In the genomic region with DNA sequence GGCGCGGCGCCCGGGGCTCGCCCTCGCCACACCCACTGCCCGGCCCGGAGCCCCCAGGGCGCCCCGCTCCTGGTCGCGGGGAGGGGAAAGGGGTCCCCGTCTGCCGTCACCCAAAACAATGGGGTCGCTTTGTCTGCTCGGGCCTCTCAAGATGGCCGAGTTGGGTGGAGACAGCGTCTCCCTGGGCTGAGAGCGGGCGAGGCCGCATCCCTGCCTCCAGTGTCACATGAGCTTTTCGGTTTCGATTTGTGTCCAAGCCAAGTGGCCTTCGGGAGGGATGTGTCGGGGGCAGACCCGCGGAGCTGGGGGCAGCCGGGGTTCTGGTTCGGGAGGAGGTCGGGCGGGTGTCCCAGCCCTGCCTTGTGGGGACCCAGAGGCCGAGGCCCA, we compare ENCODE assay signal across 8 cellular contexts. TPM values are rescaled to one million over a fixed set of nuclear protein-coding genes. Genes with fewer than 3 reads are reported as not detected.
A peak's percentile ranks its signal among the peaks of the same experiment; 100 is the strongest.
DNase-seq lines count a peak whose midpoint lies in the region; ATAC-seq, FAIRE-seq and TF ChIP-seq lines count a peak whose summit lies in the region.

No MANE protein-coding gene starts in this region.

- ATAC-seq in GM21360 (IDR thresholded peaks at IDR 0.05; ENCODE audit: unreplicated experiment): peak; percentile 20

- peaks cover 48% of the 10 kb centered on the region for H3K4me1 Mint-ChIP-seq in Calu3 (ENCODE audit: low read depth, unreplicated experiment)
- H3K4me1 Mint-ChIP-seq in activated naive CD8-positive, alpha-beta T cell treated with anti-CD3 and anti-CD28 coated beads for 36 hours: peaks cover 46% of the 10 kb centered on the region

- peak overlapping the region; percentile 79 for H3K4me2 ChIP-seq in parathyroid adenoma (ENCODE audit: low read length)

- FAIRE-seq in HTR-8/SVneo (lab: Jason Lieb, UNC): no peak

- intact Hi-C loops in Calu3 (cut with micrococcal nuclease; ENCODE audit: unreplicated experiment): loop anchor here (10.0 kb wide), 1 partner anchor 60 kb away; no protein-coding TSS in a partner anchor
- intact Hi-C loops in head of caudate nucleus (cut with DNase I): loop anchor here (2.0 to 10.0 kb wide), 4 partner anchors 16 to 350 kb away; a partner anchor contains a TSS

- peaks cover 39% of the 10 kb centered on the region for H3K79me2 ChIP-seq in parathyroid adenoma

- peaks cover 35% of the 10 kb centered on the region for H3K36me3 Mint-ChIP-seq in Calu3 (ENCODE audit: insufficient read depth, unreplicated experiment)
- H3K36me3 Mint-ChIP-seq in activated naive CD8-positive, alpha-beta T cell treated with anti-CD3 and anti-CD28 coated beads for 36 hours: peaks cover 9% of the 10 kb centered on the region

- peak overlapping the region; percentile 98 for H2AFZ ChIP-seq in parathyroid adenoma

- CTCF ChIA-PET in Calu3 (lab: Charles Lee): no interaction called here

- TF ChIP-seq CTCF in Calu3 (IDR thresholded peaks at IDR 0.05; ENCODE audit: unreplicated experiment): no peak
- no peak for TF ChIP-seq CTCF in parathyroid adenoma (IDR thresholded peaks at IDR 0.05)

- 0 out of 2 replicates have a peak, but pooled peaks cover 6% of the 10 kb centered on the region for H3K36me3 ChIP-seq in SJCRH30
- no peaks in the 10 kb centered on the region for H3K36me3 ChIP-seq in parathyroid adenoma (ENCODE audit: control insufficient read depth, insufficient read depth, low read length)
- no peaks in the 10 kb centered on the region for H3K36me3 ChIP-seq in urinary bladder (ENCODE audit: insufficient read depth)

- H3K4me3 Mint-ChIP-seq in Calu3 (ENCODE audit: low read depth, unreplicated experiment): peak overlapping the region; percentile 87
- peak overlapping the region; percentile 90 for H3K4me3 Mint-ChIP-seq in activated naive CD8-positive, alpha-beta T cell treated with anti-CD3 and anti-CD28 coated beads for 36 hours

- H3K27ac ChIP-seq in SJCRH30 (peak overlapping the region; percentile 74), parathyroid adenoma (peak overlapping the region; percentile 87), urinary bladder (ENCODE audit: low read depth) (peak overlapping the region; percentile 83)

- DNase-seq in Calu3 (peak; percentile 64), HTR-8/SVneo (ENCODE audit: insufficient read length, low spot score) (peak; percentile 64), SJCRH30 (peak; percentile 67 to 75), head of caudate nucleus (peak; percentile 44 to 87 (median 75))
- DNase-seq in activated naive CD8-positive, alpha-beta T cell treated with anti-CD3 and anti-CD28 coated beads for 36 hours: peak; percentile 74

- WGBS in urinary bladder: under 1% methylated on average over 32 of the region's 32 CpGs

- H3K27me3 Mint-ChIP-seq in Calu3 (ENCODE audit: unreplicated experiment): no peaks in the 10 kb centered on the region
- H3K27me3 Mint-ChIP-seq in activated naive CD8-positive, alpha-beta T cell treated with anti-CD3 and anti-CD28 coated beads for 36 hours: peaks cover 5% of the 10 kb centered on the region

- H3K27ac Mint-ChIP-seq in Calu3 (ENCODE audit: unreplicated experiment): peak overlapping the region; percentile 61
- H3K27ac Mint-ChIP-seq in activated naive CD8-positive, alpha-beta T cell treated with anti-CD3 and anti-CD28 coated beads for 36 hours: peak overlapping the region; percentile 88

- H3K4me3 ChIP-seq in SJCRH30: peak overlapping the region; percentile 95
- peak overlapping the region; percentile 70 for H3K4me3 ChIP-seq in parathyroid adenoma (ENCODE audit: low read depth, low read length)
- peak overlapping the region; percentile 87 for H3K4me3 ChIP-seq in urinary bladder (ENCODE audit: low read depth, low read length)

- H3K9me3 Mint-ChIP-seq in Calu3 (ENCODE audit: low read depth, unreplicated experiment): no peaks in the 10 kb centered on the region
- H3K9me3 Mint-ChIP-seq in activated naive CD8-positive, alpha-beta T cell treated with anti-CD3 and anti-CD28 coated beads for 36 hours: no peaks in the 10 kb centered on the region

- H3K9me3 ChIP-seq in SJCRH30 (replicated peaks) (no peaks in the 10 kb centered on the region), parathyroid adenoma (ENCODE audit: control insufficient read depth, low read length) (no peaks in the 10 kb centered on the region)

- peaks cover 18% of the 10 kb centered on the region for H3K4me1 ChIP-seq in SJCRH30
- H3K4me1 ChIP-seq in parathyroid adenoma: peaks cover 4% of the 10 kb centered on the region
- no peaks in the 10 kb centered on the region for H3K4me1 ChIP-seq in urinary bladder (ENCODE audit: insufficient read depth)

- H3K27me3 ChIP-seq in SJCRH30 (no peaks in the 10 kb centered on the region), parathyroid adenoma (ENCODE audit: control insufficient read depth, insufficient read depth, low read length) (no peaks in the 10 kb centered on the region)

- H3K9ac ChIP-seq in parathyroid adenoma: peak overlapping the region; percentile 93

- no TSS peak for BruUV-seq in Calu3 (replicated peaks; lab: Mats Ljungman, UMichigan)

RNA-seq across cellular contexts. Expression of a gene that starts 0.8 kb away (rescaled TPM):
- total RNA-seq in Calu3 (2022): 510 and 529 TPM in 2 replicates
- 279 and 298 TPM in 2 replicates for total RNA-seq in SJCRH30 (2014; rRNA removed; shearing (Covaris generic))
- 100 to 1,000 TPM; 216 to 227 TPM for total RNA-seq in activated naive CD8-positive, alpha-beta T cell treated with anti-CD3 and anti-CD28 coated beads for 36 hours
- total RNA-seq in urinary bladder: 377 TPM
- 195 TPM for polyA plus RNA-seq in urinary bladder

Comparison
In these comparisons a context has a peak if more than half of its experiments do, and no peak if none do; other contexts are left out.
1. Peak in every context shown above with its lines: DNase-seq, ATAC-seq, H3K4me3 ChIP-seq and H3K27ac ChIP-seq.